8 cellular contexts compared by ENCODE assay signal in genomic region chr1:113452921-113453770, GRCh38.
A peak's percentile ranks its signal among the peaks of the same experiment; 100 is the strongest.
DNase-seq lines count a peak whose midpoint lies in the region; ATAC-seq and TF ChIP-seq lines count a peak whose summit lies in the region.

No MANE protein-coding gene starts in this region.

- H3K36me3 ChIP-seq in brain microvascular endothelial cell (replicated peaks) (no peaks in the 10 kb centered on the region), sigmoid colon (no peaks in the 10 kb centered on the region)

- TF ChIP-seq CTCF in 22Rv1 (IDR thresholded peaks at IDR 0.05) (peak; percentile 81), brain microvascular endothelial cell (IDR thresholded peaks at IDR 0.05; ENCODE audit: low read depth, low read length, missing control alignments) (peak; percentile 73), sigmoid colon (IDR thresholded peaks at IDR 0.05) (no peak)

- no peak for TF ChIP-seq EP300 in sigmoid colon (IDR thresholded peaks at IDR 0.05)

- H3K4me3 ChIP-seq in brain microvascular endothelial cell (ENCODE audit: low read depth, low read length) (no peak overlapping the region), sigmoid colon (no peak overlapping the region)

- DNase-seq in ELR (ENCODE audit: low read depth) (peak; percentile 74), NCI-H226 (peak; percentile 10), brain microvascular endothelial cell (peak; percentile 38), left kidney (ENCODE audit: low read depth, low spot score) (peak; percentile 46), sigmoid colon (no peak)
- no peak for DNase-seq in effector CD4-positive, alpha-beta T cell

- no peaks in the 10 kb centered on the region for H3K9me3 ChIP-seq in sigmoid colon

- no peak for TF ChIP-seq POLR2A in sigmoid colon (IDR thresholded peaks at IDR 0.05)

- no peak for ATAC-seq in HG02759 (IDR thresholded peaks at IDR 0.05; ENCODE audit: unreplicated experiment)

- H3K4me1 ChIP-seq in sigmoid colon: peaks cover 0 to 32% (median 24%) of the 10 kb centered on the region in 4 donors

- H3K27me3 ChIP-seq in brain microvascular endothelial cell (replicated peaks) (no peaks in the 10 kb centered on the region), sigmoid colon (no peaks in the 10 kb centered on the region)

- H3K27ac ChIP-seq in 22Rv1 (no peak overlapping the region), brain microvascular endothelial cell (no peak overlapping the region), sigmoid colon (no peak overlapping the region)

- WGBS in sigmoid colon, 2 donors: 26 to 66% methylated on average over 2 of the region's 2 CpGs

- in situ Hi-C loops in brain microvascular endothelial cell (cut with HindIII; ENCODE audit: low pct_ligation_motif_present, low sequenced_read_pairs): no loop called here

- intact Hi-C loops in sigmoid colon (cut with DNase I): no loop called here

Comparison
In these comparisons a context has a peak if more than half of its experiments do, and no peak if none do; other contexts are left out.
1. CTCF ChIP-seq: peak in 22Rv1 (single experiment) and brain microvascular endothelial cell (single experiment); none in sigmoid colon (0 of 4).
2. DNase-seq: peak in ELR (single experiment), NCI-H226 (single experiment), brain microvascular endothelial cell (single experiment) and left kidney (single experiment); none in effector CD4-positive, alpha-beta T cell (single experiment) and sigmoid colon (single experiment).